1 cellular context compared by ENCODE assay signal in genomic region chr9:121780641-121781040, GRCh38.
TF ChIP-seq lines count a peak whose summit lies in the region.

No MANE protein-coding gene starts in this region.

TF ChIP-seq in GM23338, 12 proteins besides CTCF, POLR2A, EP300 and RAD21 (continued from another document):
- no peak for TF ChIP-seq ZNF462 (CRISPR knock-in tag; IDR thresholded peaks at IDR 0.05)
- no peak for TF ChIP-seq ETS1 (IDR thresholded peaks at IDR 0.05)
- no peak for TF ChIP-seq EZH2 (IDR thresholded peaks at IDR 0.05; ENCODE audit: low read depth, unreplicated experiment)
- TF ChIP-seq STAT1 (IDR thresholded peaks at IDR 0.05; ENCODE audit: unreplicated experiment): no peak
- TF ChIP-seq ZNF331 (CRISPR knock-in tag; IDR thresholded peaks at IDR 0.05; ENCODE audit: low read depth): no peak
- TF ChIP-seq POLR2AphosphoS5 (IDR thresholded peaks at IDR 0.05; ENCODE audit: low read depth): no peak
- TF ChIP-seq EZH2phosphoT487 (IDR thresholded peaks at IDR 0.05; ENCODE audit: unreplicated experiment): no peak
